Comparison of ENCODE assay signal across 18 cellular contexts in the genomic region with DNA sequence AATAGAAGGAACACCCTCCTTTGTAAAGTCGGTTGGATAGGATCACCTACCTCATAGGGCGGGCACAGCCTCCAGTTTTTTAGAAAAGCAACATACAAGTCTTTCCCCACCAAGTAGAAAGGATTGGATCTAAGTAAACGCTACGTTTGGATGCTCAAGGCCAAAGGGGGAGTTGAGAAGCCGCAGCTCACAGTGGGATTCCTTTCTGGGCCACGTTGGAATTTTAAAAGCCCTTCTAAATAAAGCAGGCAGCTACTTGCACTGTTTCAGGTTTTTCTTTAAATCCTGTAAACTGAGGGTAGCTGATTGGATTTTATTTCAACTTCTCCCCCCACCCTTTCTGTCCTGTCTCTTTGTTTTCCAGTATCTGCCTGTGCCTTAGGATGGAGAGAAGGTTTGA. TPM values are rescaled to one million over a fixed set of nuclear protein-coding genes. Genes with fewer than 3 reads are reported as not detected.
A peak's percentile ranks its signal among the peaks of the same experiment; 100 is the strongest.
DNase-seq lines count a peak whose midpoint lies in the region; ATAC-seq and TF ChIP-seq lines count a peak whose summit lies in the region.
"Had no signal": no experiment of that assay in that cellular context is flagged by ENCODE, and none has a peak within 500 bp of the region (broad histone marks: within the 10 kb centered on the region; RNA-seq: fewer than 3 reads in every experiment).

No MANE protein-coding gene starts in this region.

- H3K36me3 ChIP-seq in NT2/D1 (ENCODE audit: insufficient read depth, insufficient read length, low read length) (peaks cover 76% of the 10 kb centered on the region), breast epithelium (no peaks in the 10 kb centered on the region), right lobe of liver (no peaks in the 10 kb centered on the region), suprapubic skin (peaks cover 21% of the 10 kb centered on the region)
- H3K36me3 ChIP-seq: BLaER1 treated with 17β-estradiol and CSF1 and Interleukin-3, amounts not matched to agents 10 nM and 100 nM; ovary; upper lobe of right lung had no signal

- H3K27ac ChIP-seq in breast epithelium (peak overlapping the region; percentile 45 to 80), right lobe of liver (peak overlapping the region in 2 of 3 donors; percentile 89 to 93), suprapubic skin (peak overlapping the region; percentile 42)
- H3K27ac ChIP-seq: BLaER1 treated with 17β-estradiol and CSF1 and Interleukin-3, amounts not matched to agents 10 nM and 100 nM; foreskin keratinocyte; upper lobe of right lung had no signal

- H3K27me3 ChIP-seq in NT2/D1 (ENCODE audit: insufficient read depth, insufficient read length): no peaks in the 10 kb centered on the region
- H3K27me3 ChIP-seq in breast epithelium: no peaks in the 10 kb centered on the region
- no peaks in the 10 kb centered on the region for H3K27me3 ChIP-seq in right lobe of liver
- H3K27me3 ChIP-seq in suprapubic skin: no peaks in the 10 kb centered on the region
- H3K27me3 ChIP-seq: foreskin keratinocyte, ovary, upper lobe of right lung had no signal

- H3K9ac ChIP-seq in NT2/D1 (ENCODE audit: insufficient read length, low read depth): peak overlapping the region; percentile 68
- H3K9ac ChIP-seq: BLaER1 treated with 17β-estradiol and CSF1 and Interleukin-3, amounts not matched to agents 10 nM and 100 nM had no signal

- TF ChIP-seq CTCF in breast epithelium (IDR thresholded peaks at IDR 0.05) (no peak), right lobe of liver (IDR thresholded peaks at IDR 0.05) (no peak), suprapubic skin (IDR thresholded peaks at IDR 0.05) (no peak)

- H3K36me3 Mint-ChIP-seq in activated T-helper 2 cell treated with anti-CD3 and anti-CD28 coated beads, Interferon-gamma antibody, Interleukin-2, Interleukin-4, amounts not matched to agents 10 μg/mL and 5 μg/mL and 100 μg/mL, durations not matched to agents 14 hours and 24 hours and 36 hours (ENCODE audit: low read depth): no peaks in the 10 kb centered on the region
- H3K36me3 Mint-ChIP-seq: activated naive CD8-positive, alpha-beta T cell had no signal

- H3K4me1 Mint-ChIP-seq in activated T-helper 2 cell treated with anti-CD3 and anti-CD28 coated beads, Interferon-gamma antibody, Interleukin-2, Interleukin-4, amounts not matched to agents 10 μg/mL and 5 μg/mL and 100 μg/mL, durations not matched to agents 14 hours and 24 hours and 36 hours (ENCODE audit: low read depth): no peaks in the 10 kb centered on the region

- no peak for ATAC-seq in right lobe of liver
- ATAC-seq: foreskin keratinocyte, upper lobe of right lung had no signal

- TF ChIP-seq POLR2A in breast epithelium (IDR thresholded peaks at IDR 0.05): no peak
- no peak for TF ChIP-seq POLR2A in right lobe of liver (IDR thresholded peaks at IDR 0.05)
- no peak for TF ChIP-seq POLR2A in suprapubic skin (IDR thresholded peaks at IDR 0.05)

- H3K9me3 Mint-ChIP-seq in activated T-helper 2 cell treated with anti-CD3 and anti-CD28 coated beads, Interferon-gamma antibody, Interleukin-2, Interleukin-4, amounts not matched to agents 10 μg/mL and 5 μg/mL and 100 μg/mL, durations not matched to agents 14 hours and 24 hours and 36 hours: no peaks in the 10 kb centered on the region
- H3K9me3 Mint-ChIP-seq: IgD-negative memory B cell had no signal

- H3K4me3 ChIP-seq in NT2/D1 (ENCODE audit: insufficient read length, low read depth) (no peak overlapping the region), breast epithelium (no peak overlapping the region), right lobe of liver (no peak overlapping the region), suprapubic skin (no peak overlapping the region)
- H3K4me3 ChIP-seq: BLaER1 treated with 17β-estradiol and CSF1 and Interleukin-3, amounts not matched to agents 10 nM and 100 nM; ovary; upper lobe of right lung had no signal

- peaks cover 11% of the 10 kb centered on the region for H3K27me3 Mint-ChIP-seq in activated T-helper 2 cell treated with anti-CD3 and anti-CD28 coated beads, Interferon-gamma antibody, Interleukin-2, Interleukin-4, amounts not matched to agents 10 μg/mL and 5 μg/mL and 100 μg/mL, durations not matched to agents 14 hours and 24 hours and 36 hours (ENCODE audit: low read depth)

- no peak overlapping the region for H3K4me3 Mint-ChIP-seq in activated T-helper 2 cell treated with anti-CD3 and anti-CD28 coated beads, Interferon-gamma antibody, Interleukin-2, Interleukin-4, amounts not matched to agents 10 μg/mL and 5 μg/mL and 100 μg/mL, durations not matched to agents 14 hours and 24 hours and 36 hours (ENCODE audit: low read depth)
- H3K4me3 Mint-ChIP-seq: activated naive CD8-positive, alpha-beta T cell had no signal

- intact Hi-C loops in breast epithelium (cut with DNase I; ENCODE audit: low total_unique reads): no loop called here
- intact Hi-C loops in right lobe of liver (cut with DNase I): no loop called here
- intact Hi-C loops in activated T-helper 2 cell treated with anti-CD3 and anti-CD28 coated beads, Interferon-gamma antibody, Interleukin-2, Interleukin-4, amounts not matched to agents 10 μg/mL and 5 μg/mL and 100 μg/mL, durations not matched to agents 14 hours and 24 hours and 36 hours (cut with micrococcal nuclease): no loop called here

- H3K9me3 ChIP-seq in NT2/D1 (ENCODE audit: insufficient read depth, low read length) (no peaks in the 10 kb centered on the region), breast epithelium (no peaks in the 10 kb centered on the region), right lobe of liver (no peaks in the 10 kb centered on the region), suprapubic skin (no peaks in the 10 kb centered on the region)
- H3K9me3 ChIP-seq: BLaER1 treated with 17β-estradiol and CSF1 and Interleukin-3, amounts not matched to agents 10 nM and 100 nM; ovary; upper lobe of right lung had no signal

- peak; percentile 62 for DNase-seq in NT2/D1 (ENCODE audit: low read depth, low spot score)
- DNase-seq in breast epithelium (ENCODE audit: low spot score in 2 of 2): no peak
- no peak for DNase-seq in right lobe of liver
- no peak for DNase-seq in suprapubic skin (ENCODE audit: low spot score in 2 of 2)
- DNase-seq in HCEC 1CT: no peak
- DNase-seq in NCI-H82 (lab: John Stamatoyannopoulos, UW): no peak
- no peak for DNase-seq in activated T-helper 2 cell treated with anti-CD3 and anti-CD28 coated beads, Interferon-gamma antibody, Interleukin-2, Interleukin-4, amounts not matched to agents 10 μg/mL and 5 μg/mL and 100 μg/mL, durations not matched to agents 14 hours and 24 hours and 36 hours (ENCODE audit: low spot score)
- DNase-seq: activated CD4-positive, alpha-beta T cell treated with anti-CD3 and anti-CD28 coated beads for 1 hour; DMS79 treated with DMSO at 0.1 percent for 48 hours; effector CD4-positive, alpha-beta T cell; foreskin keratinocyte; NCI-H1092 treated with DMSO at 0.1 percent for 48 hours; T-helper 1 cell; upper lobe of right lung had no signal

- no peak for TF ChIP-seq EP300 in suprapubic skin (IDR thresholded peaks at IDR 0.05)

- H3K4me1 ChIP-seq in NT2/D1 (ENCODE audit: insufficient read depth, insufficient read length) (peaks cover 44% of the 10 kb centered on the region), breast epithelium (no peaks in the 10 kb centered on the region), right lobe of liver (peaks cover 0 to 60% (median 24%) of the 10 kb centered on the region in 4 donors), suprapubic skin (peaks cover 28% of the 10 kb centered on the region)
- H3K4me1 ChIP-seq: foreskin keratinocyte had no signal

- H3K27ac Mint-ChIP-seq in activated T-helper 2 cell treated with anti-CD3 and anti-CD28 coated beads, Interferon-gamma antibody, Interleukin-2, Interleukin-4, amounts not matched to agents 10 μg/mL and 5 μg/mL and 100 μg/mL, durations not matched to agents 14 hours and 24 hours and 36 hours: no peak overlapping the region
- H3K27ac Mint-ChIP-seq: activated naive CD8-positive, alpha-beta T cell; IgD-negative memory B cell had no signal

- WGBS in right lobe of liver (ENCODE audit: insufficient coverage, low coverage, low lambda C conversion rate, missing lambda C conversion rate): 81% methylated on average over 5 of the region's 6 CpGs
- WGBS in suprapubic skin: 73% methylated on average over 6 of the region's 6 CpGs

RNA-seq across cellular contexts. Expression of a gene that starts 44.2 kb away (rescaled TPM):
- total RNA-seq in breast epithelium: 10 to 100 TPM; 28.5 to 73.6 (median 44.2) TPM
- 10 to 100 TPM; 18.8 to 30.4 (median 26.3) TPM for total RNA-seq in right lobe of liver
- total RNA-seq in suprapubic skin: 10 to 100 TPM; 38.6 to 82.6 (median 58.6) TPM
- 0.05 and 0.66 TPM in 2 replicates for total RNA-seq in activated T-helper 2 cell treated with anti-CD3 and anti-CD28 coated beads, Interferon-gamma antibody, Interleukin-2, Interleukin-4, amounts not matched to agents 10 μg/mL and 5 μg/mL and 100 μg/mL, durations not matched to agents 14 hours and 24 hours and 36 hours

Comparison
In these comparisons a context has a peak if more than half of its experiments do, and no peak if none do; other contexts are left out.
1. RNA of a gene that starts 44.2 kb away (total RNA-seq): 38.6 to 82.6 TPM in suprapubic skin, 28.5 to 73.6 TPM in breast epithelium and 18.8 to 30.4 TPM in right lobe of liver; 0.05 to 0.66 TPM in activated T-helper 2 cell treated with anti-CD3 and anti-CD28 coated beads, Interferon-gamma antibody, Interleukin-2, Interleukin-4, amounts not matched to agents 10 μg/mL and 5 μg/mL and 100 μg/mL, durations not matched to agents 14 hours and 24 hours and 36 hours; every median in the first group is over 10 times any median in the second.
2. Peak in every context shown above with its lines, with median percentiles within 50 percentile points of each other: H3K27ac ChIP-seq.